Comparison of ENCODE assay signal across 15 cellular contexts in the genomic region with DNA sequence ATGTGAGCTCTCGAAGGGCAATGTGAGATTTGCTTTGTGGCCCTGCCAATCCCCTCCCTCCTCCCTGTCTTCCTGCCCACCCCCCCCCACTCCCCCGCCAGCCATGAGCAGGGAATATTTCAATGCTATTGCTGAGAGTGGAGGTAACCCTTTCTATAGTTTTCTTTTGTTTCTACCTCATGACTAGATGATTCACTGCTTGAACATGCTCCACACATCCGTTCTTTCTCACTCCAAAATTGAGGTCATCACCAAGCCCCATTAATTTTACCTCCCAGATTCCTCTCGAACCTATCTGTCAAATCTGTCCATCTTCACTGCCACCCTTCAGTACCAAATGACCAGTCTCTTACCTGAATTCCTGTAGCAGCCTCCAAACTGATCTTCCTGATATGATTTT. TPM values are rescaled to one million over a fixed set of nuclear protein-coding genes. Genes with fewer than 3 reads are reported as not detected.
DNase-seq lines count a peak whose midpoint lies in the region; ATAC-seq and TF ChIP-seq lines count a peak whose summit lies in the region.
"Had no signal": no experiment of that assay in that cellular context is flagged by ENCODE, and none has a peak within 500 bp of the region (broad histone marks: within the 10 kb centered on the region; RNA-seq: fewer than 3 reads in every experiment).

No MANE protein-coding gene starts in this region.

- no peaks in the 10 kb centered on the region for H3K9me3 Mint-ChIP-seq in Caco-2 (ENCODE audit: unreplicated experiment)
- H3K9me3 Mint-ChIP-seq in mesothelial cell of epicardium: no peaks in the 10 kb centered on the region
- H3K9me3 Mint-ChIP-seq: naive B cell had no signal

- no peaks in the 10 kb centered on the region; the same call in 1 of the 2 replicates for H3K36me3 ChIP-seq in Caco-2 (ENCODE audit: control insufficient read depth, insufficient read depth, low read length)
- no peaks in the 10 kb centered on the region for H3K36me3 ChIP-seq in aorta (ENCODE audit: control insufficient read depth in 1 of 2, insufficient read depth in 2 of 2, low read length in 1 of 2)

- no peaks in the 10 kb centered on the region for H3K27me3 Mint-ChIP-seq in Caco-2 (ENCODE audit: insufficient read depth, unreplicated experiment)
- no peaks in the 10 kb centered on the region for H3K27me3 Mint-ChIP-seq in mesothelial cell of epicardium (ENCODE audit: low read depth)
- H3K27me3 Mint-ChIP-seq: naive B cell had no signal

- peaks cover 27% of the 10 kb centered on the region for H3K4me1 Mint-ChIP-seq in Caco-2 (ENCODE audit: low read depth, unreplicated experiment)
- peaks cover 29% of the 10 kb centered on the region for H3K4me1 Mint-ChIP-seq in mesothelial cell of epicardium

- BruUV-seq in Caco-2 (replicated peaks; lab: Mats Ljungman, UMichigan): no TSS peak

- CTCF ChIA-PET in Caco-2 (lab: Charles Lee): interaction anchor here (0.9 to 1.0 kb wide), 2 partner anchors 19 to 23 kb away, joined by 3 read pairs; no protein-coding TSS in a partner anchor

- H3K4me3 Mint-ChIP-seq in Caco-2 (ENCODE audit: unreplicated experiment) (no peak overlapping the region), mesothelial cell of epicardium (no peak overlapping the region)
- H3K4me3 Mint-ChIP-seq: naive B cell had no signal

- POLR2A ChIA-PET in Caco-2 (lab: Charles Lee): interaction anchor here (1.0 kb wide), 1 partner anchor 24 kb away, joined by 3 read pairs; a partner anchor contains a TSS

- intact Hi-C loops in Caco-2 (cut with micrococcal nuclease; ENCODE audit: unreplicated experiment): no loop called here
- intact Hi-C loops in aorta (cut with DNase I): no loop called here

- H3K4me3 ChIP-seq in Caco-2 (ENCODE audit: low read depth, low read length) (no peak overlapping the region), choroid plexus epithelial cell (ENCODE audit: low read depth, low read length) (no peak overlapping the region), aorta (ENCODE audit: low read length in 2 of 2) (no peak overlapping the region)
- H3K4me3 ChIP-seq: HAP-1, SK-N-MC, skin epidermis had no signal

- H3K36me3 Mint-ChIP-seq in Caco-2 (ENCODE audit: insufficient read depth, unreplicated experiment) (peaks cover 26% of the 10 kb centered on the region), mesothelial cell of epicardium (peaks cover 14% of the 10 kb centered on the region)
- H3K36me3 Mint-ChIP-seq: naive B cell had no signal

- TF ChIP-seq CTCF in Caco-2 (IDR thresholded peaks at IDR 0.05; ENCODE audit: insufficient read depth in 1 of 2, low read depth in 1 of 2, low read length in 1 of 2, severe bottlenecking in 1 of 2, unreplicated experiment in 1 of 2) (no peak), choroid plexus epithelial cell (conservative IDR thresholded peaks at IDR 0.05; ENCODE audit: low read depth, low read length) (no peak), mesothelial cell of epicardium (IDR thresholded peaks at IDR 0.05; ENCODE audit: unreplicated experiment) (no peak)

- 57 to 71% methylated on average over 4 of the region's 4 CpGs for WGBS in aorta, 2 donors

- no peaks in the 10 kb centered on the region for H3K9me3 ChIP-seq in Caco-2
- H3K9me3 ChIP-seq in aorta (ENCODE audit: control insufficient read depth, low read length): no peaks in the 10 kb centered on the region
- H3K9me3 ChIP-seq: HAP-1 had no signal

- H3K4me1 ChIP-seq in Caco-2: peaks cover 22% of the 10 kb centered on the region
- peaks cover 3 to 5% of the 10 kb centered on the region in 2 donors for H3K4me1 ChIP-seq in aorta (ENCODE audit: control insufficient read depth in 1 of 2, insufficient read depth in 2 of 2, low read length in 2 of 2)

- H3K27ac Mint-ChIP-seq in Caco-2 (ENCODE audit: unreplicated experiment): peak overlapping the region; percentile 33
- peak overlapping the region; percentile 81 for H3K27ac Mint-ChIP-seq in mesothelial cell of epicardium
- H3K27ac Mint-ChIP-seq: naive B cell had no signal

- H3K27me3 ChIP-seq in Caco-2 (replicated peaks; ENCODE audit: control insufficient read depth, insufficient read depth, low read length): no peaks in the 10 kb centered on the region
- no peaks in the 10 kb centered on the region for H3K27me3 ChIP-seq in aorta (ENCODE audit: control insufficient read depth in 1 of 2, insufficient read depth in 2 of 2, low read length in 1 of 2)

- no peak overlapping the region for H3K27ac ChIP-seq in aorta (ENCODE audit: low read depth in 1 of 2, low read length in 2 of 2)
- no peak overlapping the region for H3K27ac ChIP-seq in substantia nigra (ENCODE audit: low read depth, low read length, poor library complexity, severe bottlenecking)
- H3K27ac ChIP-seq: SK-N-MC had no signal

- ATAC-seq in aorta (ENCODE audit: low FRiP score): no peak

- DNase-seq in Caco-2 (no peak), NCI-H226 (peak; percentile 94), choroid plexus epithelial cell (ENCODE audit: low read depth) (peak; percentile 75), mesothelial cell of epicardium (ENCODE audit: low spot score in 2 of 2, unreplicated experiment in 2 of 2) (no peak), NCI-H526 (lab: John Stamatoyannopoulos, UW) (no peak), aorta (no peak), substantia nigra (lab: John Stamatoyannopoulos, UW) (no peak), NCI-H1436 treated with DMSO at 0.1 percent for 48 hours (lab: John Stamatoyannopoulos, UW) (no peak)
- DNase-seq: activated naive CD4-positive, alpha-beta T cell treated with Interleukin-2 at 50 U/mL for 16 hours; MM.1S; naive B cell; NCI-H345 had no signal

RNA-seq across cellular contexts. Expression of a gene that starts 12.2 kb away (rescaled TPM):
- total RNA-seq in Caco-2 (2022) (9.4 and 11.9 TPM in 2 replicates), mesothelial cell of epicardium (7.4 to 10.0 TPM (median 8.0 TPM) in 3 replicates), aorta (1 to 10 TPM; 6.1 to 7.4 TPM)
- 1 to 10 TPM in 1 of 2 donors, under 1 TPM in 1; 0.50 to 2.6 TPM for polyA plus RNA-seq in aorta

RNA-seq across cellular contexts. Expression of a gene that starts 23.8 kb away (rescaled TPM):
- total RNA-seq in Caco-2 (2022): 142 and 150 TPM in 2 replicates
- 104 to 110 TPM (median 105 TPM) in 3 replicates for total RNA-seq in mesothelial cell of epicardium
- 100 to 1,000 TPM; 273 to 297 TPM for total RNA-seq in aorta
- polyA plus RNA-seq in aorta: 100 to 1,000 TPM in 1 of 2 donors, 10 to 100 TPM in 1; 61.1 to 134 TPM

Comparison
In these comparisons a context has a peak if more than half of its experiments do, and no peak if none do; other contexts are left out.
1. DNase-seq: peak in NCI-H226 (single experiment) and choroid plexus epithelial cell (single experiment); none in Caco-2 (0 of 2), mesothelial cell of epicardium (0 of 2), NCI-H526 (0 of 2), aorta (0 of 2), substantia nigra (0 of 49) and NCI-H1436 treated with DMSO at 0.1 percent for 48 hours (single experiment).